ENCODE assay signal across 12 cellular contexts in genomic region chr3:188689101-188689574, GRCh38.
DNase-seq lines count a peak whose midpoint lies in the region; ATAC-seq and TF ChIP-seq lines count a peak whose summit lies in the region.
"Had no signal": no experiment of that assay in that cellular context is flagged by ENCODE, and none has a peak within 500 bp of the region (broad histone marks: within the 10 kb centered on the region; RNA-seq: fewer than 3 reads in every experiment).

No MANE protein-coding gene starts in this region.

- RAD21 ChIA-PET in HCT116 (lab: Charles Lee; ENCODE audit: low non-redundant PET in 1 of 2, low total read pairs in 2 of 2, uncharacterized antibody in 2 of 2, unreplicated experiment in 2 of 2): no interaction called here

- ATAC-seq in HCT116 (no peak), HG02759 (IDR thresholded peaks at IDR 0.05; ENCODE audit: unreplicated experiment) (no peak), HG02610 (IDR thresholded peaks at IDR 0.05; ENCODE audit: unreplicated experiment) (no peak)

- no peak overlapping the region for H3K4me2 ChIP-seq in HCT116 (ENCODE audit: low read length)

- TF ChIP-seq POLR2A in HCT116 (IDR thresholded peaks at IDR 0.05; ENCODE audit: borderline replicate concordance, extremely low read depth, insufficient read depth, insufficient read length) (no peak), spleen (IDR thresholded peaks at IDR 0.05) (no peak)

- 53 to 77% (median 63%) methylated on average over 2 of the region's 2 CpGs for WGBS in spleen, 5 donors

- CTCF ChIA-PET in HCT116 (lab: Charles Lee): no interaction called here

- H3K27me3 ChIP-seq in HCT116 (ENCODE audit: insufficient read depth, low read length) (no peaks in the 10 kb centered on the region), brain microvascular endothelial cell (replicated peaks) (no peaks in the 10 kb centered on the region), right atrium auricular region (no peaks in the 10 kb centered on the region), spleen (replicated peaks in 1 of 7) (no peaks in the 10 kb centered on the region)

- no peaks in the 10 kb centered on the region for H3K9me2 ChIP-seq in HCT116 (ENCODE audit: insufficient read depth)

- H3K36me3 ChIP-seq in HCT116 (ENCODE audit: control insufficient read depth in 1 of 2, insufficient read depth in 2 of 2, low read length in 2 of 2) (no peaks in the 10 kb centered on the region), brain microvascular endothelial cell (replicated peaks) (no peaks in the 10 kb centered on the region), right atrium auricular region (no peaks in the 10 kb centered on the region), spleen (no peaks in the 10 kb centered on the region)

- H3K9me3 ChIP-seq in HCT116 (ENCODE audit: control insufficient read depth in 1 of 2, insufficient read depth in 1 of 2, low read depth in 1 of 2, low read length in 2 of 2) (no peaks in the 10 kb centered on the region), right atrium auricular region (no peaks in the 10 kb centered on the region), spleen (no peaks in the 10 kb centered on the region)

- intact Hi-C loops in HCT116 (cut with micrococcal nuclease) (no loop called here), spleen (cut with DNase I; ENCODE audit: low total_unique reads) (no loop called here)

- TF ChIP-seq CTCF in HCT116 (IDR thresholded peaks at IDR 0.05 in 2 of 3, conservative IDR thresholded peaks at IDR 0.05 in 1 of 3; ENCODE audit: borderline replicate concordance in 1 of 3, insufficient read depth in 1 of 3, low read depth in 2 of 3, low read length in 2 of 3): no peak
- no peak for TF ChIP-seq CTCF in brain microvascular endothelial cell (IDR thresholded peaks at IDR 0.05; ENCODE audit: low read depth, low read length, missing control alignments)
- no peak for TF ChIP-seq CTCF in right atrium auricular region (IDR thresholded peaks at IDR 0.05)
- no peak for TF ChIP-seq CTCF in spleen (IDR thresholded peaks at IDR 0.05 in 8 of 11, conservative IDR thresholded peaks at IDR 0.05 in 3 of 11)

- H3K79me2 ChIP-seq in HCT116 (ENCODE audit: insufficient read depth, low read length): no peaks in the 10 kb centered on the region

- DNase-seq in HCT116 (ENCODE audit: low read depth, low spot score): no peak
- DNase-seq in brain microvascular endothelial cell: peak; percentile 49
- DNase-seq in right atrium auricular region (ENCODE audit: low spot score): peak; percentile 69
- no peak for DNase-seq in spleen
- DNase-seq in NCI-H1105 treated with DMSO at 0.1 percent for 48 hours (lab: John Stamatoyannopoulos, UW): no peak
- DNase-seq in NCI-H146 (lab: John Stamatoyannopoulos, UW): no peak
- DNase-seq: cortex of kidney; DND-41; NCI-H2029 treated with DMSO at 0.1 percent for 48 hours; stimulated activated CD4-positive, alpha-beta T cell treated with anti-CD3 and anti-CD28 coated beads, Interleukin-2, amount 100 ng/mL, for 24 hours had no signal

- no peak overlapping the region for H3K27ac ChIP-seq in HCT116 (ENCODE audit: low read depth, low read length)
- peak overlapping the region; percentile 58 for H3K27ac ChIP-seq in brain microvascular endothelial cell
- peak overlapping the region; percentile 33 to 38 for H3K27ac ChIP-seq in right atrium auricular region
- H3K27ac ChIP-seq in spleen: peak overlapping the region in 5 of 8 donors; percentile 5 to 71 (median 51)

- H4K20me1 ChIP-seq in HCT116 (ENCODE audit: insufficient read depth): no peaks in the 10 kb centered on the region

- in situ Hi-C loops in brain microvascular endothelial cell (cut with HindIII; ENCODE audit: low pct_ligation_motif_present, low sequenced_read_pairs): loop anchor here (25.0 kb wide), 1 partner anchor 952 kb away; the partner anchor contains the start of gene BCL6

- POLR2A ChIA-PET in HCT116 (lab: Charles Lee): no interaction called here

- TF ChIP-seq RAD21 in HCT116 (IDR thresholded peaks at IDR 0.05; ENCODE audit: low read depth): no peak

- H3K4me3 ChIP-seq in HCT116 (replicated peaks in 1 of 2; ENCODE audit: low read depth in 1 of 2, low read length in 2 of 2): no peak overlapping the region
- no peak overlapping the region for H3K4me3 ChIP-seq in brain microvascular endothelial cell (ENCODE audit: low read depth, low read length)
- no peak overlapping the region for H3K4me3 ChIP-seq in right atrium auricular region
- H3K4me3 ChIP-seq in spleen: no peak overlapping the region

- no peak overlapping the region for H3K9ac ChIP-seq in HCT116 (ENCODE audit: low read length)

- TSS peak; percentile 31 for BruUV-seq in HCT116 (replicated peaks; lab: Mats Ljungman, UMichigan)

- H2AFZ ChIP-seq in HCT116 (ENCODE audit: low read depth, low read length, poor library complexity, severe bottlenecking): no peak overlapping the region

- H3K4me1 ChIP-seq in HCT116 (ENCODE audit: control insufficient read depth in 1 of 2, insufficient read depth in 2 of 2, low read length in 2 of 2) (no peaks in the 10 kb centered on the region), right atrium auricular region (peaks cover 0 to 67% of the 10 kb centered on the region in 2 donors), spleen (peaks cover 0 to 48% (median 24%) of the 10 kb centered on the region in 6 donors)

TF ChIP-seq in HCT116, 20 proteins besides CTCF, POLR2A, EP300 and RAD21:
- no peak for TF ChIP-seq REST (IDR thresholded peaks at IDR 0.05; ENCODE audit: low read depth)
- TF ChIP-seq YY1 (IDR thresholded peaks at IDR 0.05; ENCODE audit: extremely low read depth, insufficient replicate concordance, low read depth, low read length): no peak
- TF ChIP-seq ATF3 (IDR thresholded peaks at IDR 0.05): no peak
- no peak for TF ChIP-seq CEBPB (IDR thresholded peaks at IDR 0.05; ENCODE audit: low read depth)
- TF ChIP-seq EZH2 (IDR thresholded peaks at IDR 0.05): no peak
- TF ChIP-seq SP1 (IDR thresholded peaks at IDR 0.05; ENCODE audit: low read depth): no peak

Comparison
In these comparisons a context has a peak if more than half of its experiments do, and no peak if none do; other contexts are left out.
1. DNase-seq: peak in brain microvascular endothelial cell (single experiment) and right atrium auricular region (single experiment); none in HCT116 (single experiment), spleen (single experiment), NCI-H1105 treated with DMSO at 0.1 percent for 48 hours (single experiment) and NCI-H146 (single experiment).